Comparison of ENCODE assay signal across 8 cellular contexts in genomic region chr15:37099321-37100108, GRCh38. TPM values are rescaled to one million over a fixed set of nuclear protein-coding genes. Genes with fewer than 3 reads are reported as not detected.
DNase-seq lines count a peak whose midpoint lies in the region; ATAC-seq and TF ChIP-seq lines count a peak whose summit lies in the region.

No MANE protein-coding gene starts in this region.

- H3K4me1 ChIP-seq in PC-9 (replicated peaks; ENCODE audit: insufficient read depth), result peaks cover 17% of the 10 kb centered on the region; the same call in 1 of the 2 replicates
- peaks cover 0 to under 1% of the 10 kb centered on the region in 2 donors for H3K4me1 ChIP-seq in duodenal mucosa (ENCODE audit: control insufficient read depth in 1 of 2, insufficient read depth in 2 of 2, low read length in 2 of 2)

- DNase-seq in AG10803 (ENCODE audit: low read depth) (no peak), PC-9 (peak in 1 of 2 experiments; percentile 10), myocyte (ENCODE audit: low read depth) (peak; percentile 32), NCI-H2196 (lab: John Stamatoyannopoulos, UW; ENCODE audit: unreplicated experiment) (no peak), ecto neural progenitor cell (ENCODE audit: low spot score) (no peak)

- POLR2A ChIA-PET in PC-9 (lab: Charles Lee; ENCODE audit: unreplicated experiment), result no interaction called here

- no peaks in the 10 kb centered on the region for H3K9me3 ChIP-seq in PC-9 (ENCODE audit: insufficient read depth, low read depth)
- H3K9me3 ChIP-seq in duodenal mucosa (ENCODE audit: control insufficient read depth in 1 of 2, low read length in 2 of 2), result no peaks in the 10 kb centered on the region

- no peaks in the 10 kb centered on the region for H3K9me2 ChIP-seq in PC-9 (ENCODE audit: insufficient read depth)

- ATAC-seq in GM19043 (IDR thresholded peaks at IDR 0.05; ENCODE audit: low read depth, unreplicated experiment) (peak; percentile 3), HG03095 (IDR thresholded peaks at IDR 0.05; ENCODE audit: unreplicated experiment) (no peak)

- no peaks in the 10 kb centered on the region for H3K27me3 ChIP-seq in PC-9 (ENCODE audit: insufficient read depth, low read depth)
- peaks cover 0 to 10% of the 10 kb centered on the region in 2 donors for H3K27me3 ChIP-seq in duodenal mucosa (ENCODE audit: control insufficient read depth in 1 of 2, insufficient read depth in 2 of 2, low read length in 2 of 2)

- H4K20me1 ChIP-seq in PC-9 (ENCODE audit: insufficient read depth), result no peaks in the 10 kb centered on the region

- BruUV-seq in PC-9 (replicated peaks; lab: Mats Ljungman, UMichigan), result no TSS peak

- peak overlapping the region; percentile 98 for H2AFZ ChIP-seq in PC-9

- H3K79me2 ChIP-seq in PC-9 (ENCODE audit: low read depth), result peaks cover 38% of the 10 kb centered on the region

- H3K27ac ChIP-seq in PC-9 (peak overlapping the region; percentile 89), duodenal mucosa (ENCODE audit: low read depth, low read length) (peak overlapping the region; percentile 91)

- H3K4me2 ChIP-seq in PC-9, result peak overlapping the region; percentile 77

- peaks cover 10% of the 10 kb centered on the region for H3F3A ChIP-seq in PC-9 (ENCODE audit: insufficient read depth, low read depth)

- no peak for TF ChIP-seq CTCF in AG10803 (conservative IDR thresholded peaks at IDR 0.05; ENCODE audit: low read length)
- TF ChIP-seq CTCF in PC-9 (conservative IDR thresholded peaks at IDR 0.05), result no peak

- H3K36me3 ChIP-seq in PC-9 (ENCODE audit: low read depth) (no peaks in the 10 kb centered on the region), duodenal mucosa (ENCODE audit: control insufficient read depth in 1 of 2, insufficient read depth in 2 of 2, low read length in 2 of 2) (no peaks in the 10 kb centered on the region)

- CTCF ChIA-PET in PC-9 (lab: Charles Lee), result interaction anchor here (0.5 kb wide), 1 partner anchor 184 kb away, joined by 3 read pairs; no protein-coding TSS in a partner anchor

- peak overlapping the region; percentile 77 to 79 for H3K9ac ChIP-seq in duodenal mucosa (ENCODE audit: low read depth in 1 of 2, low read length in 2 of 2)

- H3K4me3 ChIP-seq in AG10803 (ENCODE audit: low read length) (peak overlapping the region; percentile 90), PC-9 (peak overlapping the region; percentile 91), duodenal mucosa (ENCODE audit: low read depth in 1 of 2, low read length in 2 of 2) (peak overlapping the region; percentile 87 to 90)

- intact Hi-C loops in PC-9 (cut with micrococcal nuclease; ENCODE audit: unreplicated experiment), result loop anchor here (2.0 to 10.0 kb wide), 3 partner anchors 41 to 725 kb away; no protein-coding TSS in a partner anchor

RNA-seq across cellular contexts. Expression of gene MEIS2, which starts 0.8 kb away (rescaled TPM):
- total RNA-seq in PC-9 (2021) (25.0 and 29.1 TPM in 2 replicates), myocyte (4.0 and 7.3 TPM in 2 replicates)
- polyA plus RNA-seq in myocyte (2012), result 5.8 TPM
